ENCODE assay signal across 10 cellular contexts in the genomic region with DNA sequence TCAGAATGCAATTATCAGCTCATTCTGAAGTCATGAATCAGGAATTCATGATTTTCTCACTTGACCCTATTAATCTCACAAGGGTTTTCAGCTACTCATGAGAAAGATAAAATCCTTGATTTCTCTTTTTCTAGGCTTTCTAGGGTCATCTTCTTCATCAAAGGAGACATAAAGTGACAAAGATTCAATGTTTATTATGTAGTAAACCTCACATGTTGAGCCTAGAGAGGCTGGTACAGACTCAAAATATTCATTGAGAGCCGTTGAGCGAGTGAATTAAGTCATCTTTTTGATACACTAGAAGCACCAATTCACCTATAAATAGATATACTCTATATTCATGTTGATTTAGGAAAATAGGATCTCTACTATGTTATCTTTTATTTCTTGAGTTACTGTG.
DNase-seq lines count a peak whose midpoint lies in the region; ATAC-seq, FAIRE-seq and TF ChIP-seq lines count a peak whose summit lies in the region.
"Had no signal": no experiment of that assay in that cellular context is flagged by ENCODE, and none has a peak within 500 bp of the region (broad histone marks: within the 10 kb centered on the region; RNA-seq: fewer than 3 reads in every experiment).

No MANE protein-coding gene starts in this region.

- H3K4me3 Mint-ChIP-seq in CD4-positive, CD25-positive, alpha-beta regulatory T cell: peak overlapping the region in 2 of 4 donors; percentile 42 to 61
- no peak overlapping the region for H3K4me3 Mint-ChIP-seq in astrocyte (ENCODE audit: unreplicated experiment)
- peak overlapping the region in 5 of 10 donors; percentile 3 to 67 (median 57) for H3K4me3 Mint-ChIP-seq in naive thymus-derived CD4-positive, alpha-beta T cell

- H3K79me1 ChIP-seq in IMR-90 (ENCODE audit: low read depth in 1 of 2, low read length in 2 of 2): 0 out of 4 replicates have a peak, but pooled peaks cover 0 to 3% of the 10 kb centered on the region in 2 experiments

- FAIRE-seq in astrocyte (lab: Jason Lieb, UNC): peak; percentile 37

- H3K9me1 ChIP-seq in IMR-90 (ENCODE audit: insufficient read depth, low read length): 0 out of 2 replicates have a peak, but pooled peaks cover 5% of the 10 kb centered on the region

- peak overlapping the region; percentile 27 for H3K4me3 ChIP-seq in CD4-positive, CD25-positive, alpha-beta regulatory T cell (ENCODE audit: low read depth, low read length)
- H3K4me3 ChIP-seq in IMR-90 (ENCODE audit: insufficient read depth, low read depth, low read length) (no peak overlapping the region), astrocyte (ENCODE audit: insufficient read depth, low read depth, low read length) (no peak overlapping the region)
- no peak overlapping the region for H3K4me3 ChIP-seq in naive thymus-derived CD4-positive, alpha-beta T cell (ENCODE audit: low read length)
- H3K4me3 ChIP-seq: lung had no signal

- DNase-seq in CD4-positive, CD25-positive, alpha-beta regulatory T cell: no peak
- DNase-seq in IMR-90 (no peak), astrocyte (ENCODE audit: low read depth) (no peak), RPMI8226 (no peak), SK-N-DZ (ENCODE audit: low spot score) (no peak), retina (no peak)
- DNase-seq in naive thymus-derived CD4-positive, alpha-beta T cell: no peak
- no peak for DNase-seq in activated effector memory CD4-positive, alpha-beta T cell treated with Interleukin-2 at 50 U/mL for 16 hours
- DNase-seq: NCI-H510A had no signal

- no peak overlapping the region for H3K4ac ChIP-seq in IMR-90 (ENCODE audit: low read depth, low read length)

- TF ChIP-seq RAD21 in IMR-90 (IDR thresholded peaks at IDR 0.05; ENCODE audit: low read length): no peak

- no peak overlapping the region for H2BK20ac ChIP-seq in IMR-90 (ENCODE audit: low read depth, low read length)

- H3K36me3 ChIP-seq in CD4-positive, CD25-positive, alpha-beta regulatory T cell (ENCODE audit: control insufficient read depth, insufficient read depth, low read length): peaks cover 74% of the 10 kb centered on the region
- H3K36me3 ChIP-seq in IMR-90 (ENCODE audit: control insufficient read depth, insufficient read depth, low read length): peaks cover 12% of the 10 kb centered on the region
- peaks cover 9% of the 10 kb centered on the region for H3K36me3 ChIP-seq in astrocyte (ENCODE audit: insufficient read depth, low read length)
- peaks cover 4 to 38% (median 20%) of the 10 kb centered on the region in 3 experiments for H3K36me3 ChIP-seq in naive thymus-derived CD4-positive, alpha-beta T cell (ENCODE audit: control insufficient read depth in 2 of 3, insufficient read depth in 3 of 3, low read length in 3 of 3)

- no peak overlapping the region for H4K91ac ChIP-seq in IMR-90 (ENCODE audit: insufficient read depth, low read depth, low read length)

- H3K4me2 ChIP-seq in IMR-90 (ENCODE audit: low read depth, low read length) (no peak overlapping the region), astrocyte (ENCODE audit: low read length) (peak overlapping the region; percentile 37)

- no peaks in the 10 kb centered on the region for H3K9me3 ChIP-seq in CD4-positive, CD25-positive, alpha-beta regulatory T cell (ENCODE audit: control insufficient read depth in 2 of 2, low read length in 2 of 2)
- H3K9me3 ChIP-seq in IMR-90 (ENCODE audit: control insufficient read depth, insufficient read depth, low read length) (no peaks in the 10 kb centered on the region), astrocyte (ENCODE audit: insufficient read depth, low read depth, low read length) (no peaks in the 10 kb centered on the region)
- H3K9me3 ChIP-seq in naive thymus-derived CD4-positive, alpha-beta T cell (ENCODE audit: control insufficient read depth in 2 of 3, low read length in 3 of 3): no peaks in the 10 kb centered on the region

- H3K56ac ChIP-seq in IMR-90 (ENCODE audit: extremely low read depth, insufficient read depth, low read length): no peak overlapping the region

- H3K14ac ChIP-seq in IMR-90 (replicated peaks; ENCODE audit: low read depth, low read length): no peak overlapping the region

- H3K27ac ChIP-seq in CD4-positive, CD25-positive, alpha-beta regulatory T cell (ENCODE audit: insufficient read depth, low read length, poor library complexity, severe bottlenecking): peak overlapping the region; percentile 70
- H3K27ac ChIP-seq in IMR-90 (ENCODE audit: insufficient read depth, low read length): no peak overlapping the region
- H3K27ac ChIP-seq in astrocyte (ENCODE audit: low read depth, low read length): peak overlapping the region; percentile 15
- peak overlapping the region; percentile 59 for H3K27ac ChIP-seq in naive thymus-derived CD4-positive, alpha-beta T cell (ENCODE audit: low read depth, low read length)

- H2AK5ac ChIP-seq in IMR-90 (ENCODE audit: low read depth, low read length): no peak overlapping the region

- no CpG with 5 or more reads among the region's 2 CpGs for WGBS in IMR-90 (ENCODE audit: extremely low coverage in 2 of 2, insufficient read length in 1 of 2), 2 experiments

- no peak overlapping the region for H3K23ac ChIP-seq in IMR-90 (ENCODE audit: low read depth, low read length)

- peaks cover 28 to 65% (median 48%) of the 10 kb centered on the region in 4 donors for H3K4me1 Mint-ChIP-seq in CD4-positive, CD25-positive, alpha-beta regulatory T cell
- peaks cover 24% of the 10 kb centered on the region for H3K4me1 Mint-ChIP-seq in astrocyte (ENCODE audit: low read depth, unreplicated experiment)
- H3K4me1 Mint-ChIP-seq in naive thymus-derived CD4-positive, alpha-beta T cell: peaks cover 38 to 70% (median 62%) of the 10 kb centered on the region in 7 donors

- no peak for TF ChIP-seq POLR2A in IMR-90 (IDR thresholded peaks at IDR 0.05; ENCODE audit: low read depth, low read length)

- no peak overlapping the region for H3K9ac ChIP-seq in IMR-90 (ENCODE audit: low read depth, low read length)
- peak overlapping the region; percentile 12 for H3K9ac ChIP-seq in astrocyte (ENCODE audit: low read length)

- no peak overlapping the region for H2AFZ ChIP-seq in IMR-90 (replicated peaks; ENCODE audit: low read length, poor library complexity)
- H2AFZ ChIP-seq in astrocyte (ENCODE audit: low read depth, low read length): no peak overlapping the region

- no peak overlapping the region for H2BK15ac ChIP-seq in IMR-90 (ENCODE audit: low read depth, low read length)

- intact Hi-C loops in IMR-90 (cut with micrococcal nuclease): loop anchor here (1.0 to 5.0 kb wide), 5 partner anchors 112 to 333 kb away; a partner anchor contains a TSS
- intact Hi-C loops in naive thymus-derived CD4-positive, alpha-beta T cell (cut with micrococcal nuclease): loop anchor here (1.0 to 5.0 kb wide), 14 partner anchors 41 to 453 kb away; a partner anchor contains a TSS

- H4K20me1 ChIP-seq in IMR-90 (ENCODE audit: insufficient read depth, low read length) (no peaks in the 10 kb centered on the region), astrocyte (ENCODE audit: insufficient read depth, low read length) (no peaks in the 10 kb centered on the region)

- peak overlapping the region; percentile 9 for H2BK5ac ChIP-seq in IMR-90 (ENCODE audit: low read depth, low read length, poor library complexity, severe bottlenecking)

- ATAC-seq in CD4-positive, CD25-positive, alpha-beta regulatory T cell (ENCODE audit: low read depth in 2 of 2): no peak
- no peak for ATAC-seq in IMR-90 (ENCODE audit: low read depth)
- ATAC-seq in naive thymus-derived CD4-positive, alpha-beta T cell: no peak

- CTCF ChIA-PET in IMR-90 (lab: Yijun Ruan, JAX): interaction anchor here (0.9 to 1.3 kb wide), 3 partner anchors 288 to 334 kb away, joined by 3 to 4 read pairs (median 3); no protein-coding TSS in a partner anchor
- CTCF ChIA-PET in naive thymus-derived CD4-positive, alpha-beta T cell (lab: Charles Lee): interaction anchor here (0.6 to 3.8 kb wide), 26 partner anchors 11 to 340 kb away, joined by 3 to 61 read pairs (median 5); a partner anchor contains a TSS

- H4K8ac ChIP-seq in IMR-90 (ENCODE audit: low read depth in 2 of 2, low read length in 2 of 2): 0 out of 4 replicates have a peak overlapping the region, but pooled peaks of 1 of the 2 experiments have one; percentile 13

- TF ChIP-seq CTCF in IMR-90 (conservative IDR thresholded peaks at IDR 0.05; ENCODE audit: low read depth, low read length) (no peak), astrocyte (IDR thresholded peaks at IDR 0.05; ENCODE audit: insufficient read depth, low read depth, low read length) (no peak)

- no TSS peak for BruUV-seq in IMR-90 (replicated peaks; lab: Mats Ljungman, UMichigan)

- H3K4me1 ChIP-seq in CD4-positive, CD25-positive, alpha-beta regulatory T cell (ENCODE audit: control insufficient read depth, insufficient read depth, low read length, poor library complexity, severe bottlenecking): peaks cover 48% of the 10 kb centered on the region
- H3K4me1 ChIP-seq in IMR-90 (ENCODE audit: control insufficient read depth, insufficient read depth, low read length) (peaks cover 6% of the 10 kb centered on the region), astrocyte (ENCODE audit: insufficient read depth, low read length) (peaks cover 21% of the 10 kb centered on the region)
- H3K4me1 ChIP-seq in naive thymus-derived CD4-positive, alpha-beta T cell (ENCODE audit: control insufficient read depth in 2 of 2, insufficient read depth in 2 of 2, low read length in 2 of 2): peaks cover 38 to 50% of the 10 kb centered on the region in 2 donors

- no peak overlapping the region for H3K18ac ChIP-seq in IMR-90 (ENCODE audit: low read depth, low read length)

- peaks cover 49% of the 10 kb centered on the region for H3K36me3 Mint-ChIP-seq in CD4-positive, CD25-positive, alpha-beta regulatory T cell
- peaks cover 13% of the 10 kb centered on the region for H3K36me3 Mint-ChIP-seq in astrocyte (ENCODE audit: low read depth, unreplicated experiment)
- peaks cover 13 to 59% (median 42%) of the 10 kb centered on the region in 5 donors for H3K36me3 Mint-ChIP-seq in naive thymus-derived CD4-positive, alpha-beta T cell

- H3K27ac Mint-ChIP-seq in CD4-positive, CD25-positive, alpha-beta regulatory T cell: peak overlapping the region; percentile 81 to 93 (median 91)
- no peak overlapping the region for H3K27ac Mint-ChIP-seq in astrocyte (ENCODE audit: unreplicated experiment)
- H3K27ac Mint-ChIP-seq in naive thymus-derived CD4-positive, alpha-beta T cell: peak overlapping the region; percentile 77 to 98 (median 93)

- no peak overlapping the region for H2BK120ac ChIP-seq in IMR-90 (ENCODE audit: low read depth, low read length)

- POLR2A ChIA-PET in IMR-90 (lab: Charles Lee; ENCODE audit: unreplicated experiment): no interaction called here
- POLR2A ChIA-PET in naive thymus-derived CD4-positive, alpha-beta T cell (lab: Charles Lee): interaction anchor here (0.7 to 2.4 kb wide), 15 partner anchors 13 to 334 kb away, joined by 3 to 11 read pairs (median 4); a partner anchor contains a TSS

- in situ Hi-C loops in IMR-90 (cut with MboI; ENCODE audit: low sequenced_read_pairs): no loop called here

- dilution Hi-C loops in IMR-90 (cut with HindIII; ENCODE audit: low sequenced_read_pairs, unreplicated experiment): no loop called here

- no peak overlapping the region for H2AK9ac ChIP-seq in IMR-90 (replicated peaks; ENCODE audit: low read depth, low read length, poor library complexity)

- H3K27me3 Mint-ChIP-seq in CD4-positive, CD25-positive, alpha-beta regulatory T cell: no peaks in the 10 kb centered on the region
- H3K27me3 Mint-ChIP-seq in astrocyte (ENCODE audit: low read depth, unreplicated experiment): no peaks in the 10 kb centered on the region
- H3K27me3 Mint-ChIP-seq in naive thymus-derived CD4-positive, alpha-beta T cell: no peaks in the 10 kb centered on the region

- no peaks in the 10 kb centered on the region for H3K79me2 ChIP-seq in astrocyte (ENCODE audit: insufficient read depth, low read length)

- H3K27me3 ChIP-seq in CD4-positive, CD25-positive, alpha-beta regulatory T cell (ENCODE audit: control insufficient read depth, insufficient read depth, low read length): no peaks in the 10 kb centered on the region
- H3K27me3 ChIP-seq in IMR-90 (ENCODE audit: control insufficient read depth, insufficient read depth, low read length) (no peaks in the 10 kb centered on the region), astrocyte (ENCODE audit: insufficient read depth, low read length) (no peaks in the 10 kb centered on the region)
- no peaks in the 10 kb centered on the region for H3K27me3 ChIP-seq in naive thymus-derived CD4-positive, alpha-beta T cell (ENCODE audit: control insufficient read depth in 2 of 2, insufficient read depth in 2 of 2, low read length in 2 of 2)

- H3K9me3 Mint-ChIP-seq in CD4-positive, CD25-positive, alpha-beta regulatory T cell: no peaks in the 10 kb centered on the region
- H3K9me3 Mint-ChIP-seq in astrocyte (ENCODE audit: unreplicated experiment): no peaks in the 10 kb centered on the region
- peaks cover 0 to 1% (median 0%) of the 10 kb centered on the region in 11 donors for H3K9me3 Mint-ChIP-seq in naive thymus-derived CD4-positive, alpha-beta T cell

- no peak overlapping the region for H4K5ac ChIP-seq in IMR-90 (ENCODE audit: low read depth, low read length)
